22 cellular contexts compared by ENCODE assay signal in the genomic region with DNA sequence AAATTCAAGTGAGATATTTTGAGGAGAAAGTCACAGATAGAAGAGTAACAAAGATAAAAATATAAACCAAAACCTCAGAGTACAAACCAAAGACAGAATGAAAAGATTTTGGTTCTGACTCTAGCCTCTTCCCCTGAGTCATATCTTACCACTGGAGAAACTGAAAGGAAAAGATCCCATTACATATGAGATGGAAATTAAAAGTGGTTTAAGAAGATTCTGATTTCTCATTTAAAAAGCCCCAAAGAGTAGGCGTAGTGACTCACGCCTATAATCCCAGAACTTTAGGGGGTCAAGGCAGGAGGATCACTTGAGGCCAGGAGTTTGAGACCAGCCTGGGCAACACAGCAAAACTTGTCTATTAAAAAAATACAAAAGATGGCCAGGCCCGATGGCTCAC. TPM values are rescaled to one million over a fixed set of nuclear protein-coding genes. Genes with fewer than 3 reads are reported as not detected.
DNase-seq lines count a peak whose midpoint lies in the region; ATAC-seq, FAIRE-seq and TF ChIP-seq lines count a peak whose summit lies in the region.
"Had no signal": no experiment of that assay in that cellular context is flagged by ENCODE, and none has a peak within 500 bp of the region (broad histone marks: within the 10 kb centered on the region; RNA-seq: fewer than 3 reads in every experiment).

No MANE protein-coding gene starts in this region.

- TF ChIP-seq POLR2A in GM12878 (IDR thresholded peaks at IDR 0.05; ENCODE audit: low read depth, low read length) (no peak), body of pancreas (IDR thresholded peaks at IDR 0.05) (no peak)

- H3K9me2 ChIP-seq in MM.1S (replicated peaks; ENCODE audit: insufficient read depth, low read length) = no peaks in the 10 kb centered on the region

- no peaks in the 10 kb centered on the region for H3K36me3 Mint-ChIP-seq in osteocyte (ENCODE audit: unreplicated experiment)
- H3K36me3 Mint-ChIP-seq: mesothelial cell of epicardium had no signal

- WGBS in GM12878 (ENCODE audit: insufficient coverage, insufficient replicate concordance, low lambda C conversion rate, missing lambda C conversion rate) = 42% methylated on average over 3 of the region's 3 CpGs
- 83 to 87% methylated on average over 3 of the region's 3 CpGs for WGBS in body of pancreas, 2 donors

- no peaks in the 10 kb centered on the region; the same call in 1 of the 2 replicates for H3K4me1 ChIP-seq in MM.1S (ENCODE audit: low read length)
- H3K4me1 ChIP-seq in GM12878 (ENCODE audit: control insufficient read depth, insufficient read depth, low read length) = no peaks in the 10 kb centered on the region
- no peaks in the 10 kb centered on the region for H3K4me1 ChIP-seq in body of pancreas
- H3K4me1 ChIP-seq: adrenal gland had no signal

- RAD21 ChIA-PET in GM12878 (lab: Charles Lee; ENCODE audit: unreplicated experiment) = no interaction called here

- no peak for TF ChIP-seq CTCF in MM.1S (IDR thresholded peaks at IDR 0.05; ENCODE audit: low read length)
- no peak for TF ChIP-seq CTCF in GM12878 (IDR thresholded peaks at IDR 0.05 in 2 of 3, conservative IDR thresholded peaks at IDR 0.05 in 1 of 3; ENCODE audit: control insufficient read depth in 2 of 3, extremely low read depth in 1 of 3, insufficient read depth in 1 of 3, low read depth in 3 of 3, low read length in 3 of 3)
- TF ChIP-seq CTCF in osteocyte (IDR thresholded peaks at IDR 0.05) = no peak
- no peak for TF ChIP-seq CTCF in body of pancreas (IDR thresholded peaks at IDR 0.05)

- in situ Hi-C loops in GM12878 (cut with MboI) = no loop called here

- peak; percentile 77 to 79 for ATAC-seq in activated CD4-positive, CD25-positive, alpha-beta regulatory T cell treated with anti-CD3 and anti-CD28 coated beads, Interleukin-2, amount 50 U/mL, for 24 hours
- peak; percentile 58 for ATAC-seq in GM12878
- no peak for ATAC-seq in HG03432 (IDR thresholded peaks at IDR 0.05; ENCODE audit: unreplicated experiment)
- ATAC-seq in body of pancreas = no peak
- ATAC-seq: sciatic nerve had no signal

- H3K4me1 Mint-ChIP-seq in osteocyte (ENCODE audit: unreplicated experiment) = no peaks in the 10 kb centered on the region
- H3K4me1 Mint-ChIP-seq: mesothelial cell of epicardium had no signal

- no peak for TF ChIP-seq RAD21 in GM12878 (IDR thresholded peaks at IDR 0.05; ENCODE audit: insufficient read depth, low read depth, low read length)

- SMC1A ChIA-PET in GM12878 (lab: Charles Lee; ENCODE audit: uncharacterized antibody, unreplicated experiment) = no interaction called here

- H3K4me2 ChIP-seq in MM.1S (ENCODE audit: low read depth, low read length) (no peak overlapping the region), GM12878 (ENCODE audit: control insufficient read depth, insufficient read depth) (no peak overlapping the region; the same call in 1 of the 2 replicates)

- H3K9me3 Mint-ChIP-seq in osteocyte (ENCODE audit: unreplicated experiment) = peaks cover 5% of the 10 kb centered on the region

- H2AFZ ChIP-seq in MM.1S (ENCODE audit: low read length) (no peak overlapping the region), GM12878 (ENCODE audit: control insufficient read depth, low read depth, low read length) (no peak overlapping the region)

- H3K27me3 ChIP-seq in MM.1S (replicated peaks; ENCODE audit: insufficient read depth, low read length) (no peaks in the 10 kb centered on the region), GM12878 (replicated peaks in 1 of 2; ENCODE audit: control insufficient read depth in 2 of 2, insufficient read depth in 2 of 2, low read length in 1 of 2) (no peaks in the 10 kb centered on the region; a peak in 1 of 4 replicates), body of pancreas (no peaks in the 10 kb centered on the region)
- H3K27me3 ChIP-seq: adrenal gland had no signal

- no peak for TF ChIP-seq EP300 in GM12878 (IDR thresholded peaks at IDR 0.05; ENCODE audit: borderline replicate concordance in 1 of 2, control insufficient read depth in 1 of 2, low read depth in 2 of 2, low read length in 2 of 2)

- CTCF ChIA-PET in GM12878 (lab: Yijun Ruan, JAX) = no interaction called here

- no peak for FAIRE-seq in GM12878 (lab: Jason Lieb, UNC)
- FAIRE-seq: GM19239 had no signal

- H3K27ac ChIP-seq in MM.1S (ENCODE audit: low read length) (no peak overlapping the region), GM12878 (ENCODE audit: control insufficient read depth, insufficient read depth) (no peak overlapping the region), body of pancreas (no peak overlapping the region)
- H3K27ac ChIP-seq: 22Rv1, adrenal gland, neutrophil, SK-N-MC had no signal

- no peak overlapping the region for H3K4me3 ChIP-seq in MM.1S (ENCODE audit: low read length)
- H3K4me3 ChIP-seq in GM12878 = no peak overlapping the region
- no peak overlapping the region for H3K4me3 ChIP-seq in body of pancreas
- H3K4me3 ChIP-seq: adrenal gland, SK-N-MC had no signal

- H3K27me3 Mint-ChIP-seq in osteocyte (ENCODE audit: unreplicated experiment) = peaks cover 23% of the 10 kb centered on the region

- intact Hi-C loops in GM12878 (cut with micrococcal nuclease; ENCODE audit: unreplicated experiment) (no loop called here), body of pancreas (cut with DNase I) (no loop called here)

- H3K36me3 ChIP-seq in MM.1S (replicated peaks; ENCODE audit: insufficient read depth, low read length) = no peaks in the 10 kb centered on the region
- H3K36me3 ChIP-seq in GM12878 (ENCODE audit: control insufficient read depth in 2 of 2, insufficient read depth in 2 of 2, low read length in 1 of 2) = no peaks in the 10 kb centered on the region
- H3K36me3 ChIP-seq in body of pancreas (replicated peaks in 1 of 2; ENCODE audit: insufficient read depth in 1 of 2, low read depth in 2 of 2) = no peaks in the 10 kb centered on the region
- H3K36me3 ChIP-seq: adrenal gland, neutrophil had no signal

- H3K79me2 ChIP-seq in MM.1S (ENCODE audit: low read length) (no peaks in the 10 kb centered on the region), GM12878 (ENCODE audit: control insufficient read depth, insufficient read depth, low read length) (no peaks in the 10 kb centered on the region)

- H3K4me3 Mint-ChIP-seq in osteocyte (ENCODE audit: unreplicated experiment) = no peak overlapping the region
- H3K4me3 Mint-ChIP-seq: mesothelial cell of epicardium had no signal

- H3K9ac ChIP-seq in MM.1S (ENCODE audit: low read length) = no peak overlapping the region
- no peak overlapping the region for H3K9ac ChIP-seq in GM12878 (ENCODE audit: control insufficient read depth, insufficient read depth, low read length)

- no peak overlapping the region for H3K27ac Mint-ChIP-seq in osteocyte (ENCODE audit: unreplicated experiment)
- H3K27ac Mint-ChIP-seq: mesothelial cell of epicardium had no signal

- no peak for DNase-seq in activated CD4-positive, CD25-positive, alpha-beta regulatory T cell treated with anti-CD3 and anti-CD28 coated beads, Interleukin-2, amount 50 U/mL, for 72 hours
- peak; percentile 6 for DNase-seq in A172 (ENCODE audit: low spot score)
- peak; percentile 33 for DNase-seq in MM.1S
- DNase-seq in GM12878 (ENCODE audit: low read depth, low spot score) = peak; percentile 13
- DNase-seq in osteocyte (ENCODE audit: extremely low spot score, unreplicated experiment) = no peak
- no peak for DNase-seq in body of pancreas
- DNase-seq: adrenal gland; C1 segment of cervical spinal cord; effector memory CD4-positive, alpha-beta T cell; hypothalamus; NCI-H2029 treated with DMSO at 0.1 percent for 48 hours; NCI-H524 treated with DMSO at 0.1 percent for 48 hours; OCI-M1 had no signal

- no TSS peak for BruUV-seq in GM12878 (replicated peaks; lab: Mats Ljungman, UMichigan)

- H4K20me1 ChIP-seq in MM.1S (ENCODE audit: insufficient read depth, low read length) (no peaks in the 10 kb centered on the region), GM12878 (ENCODE audit: control insufficient read depth, insufficient read depth) (no peaks in the 10 kb centered on the region)

- H3K9me3 ChIP-seq in MM.1S (replicated peaks; ENCODE audit: insufficient read depth, low read length) (no peaks in the 10 kb centered on the region), GM12878 (replicated peaks; ENCODE audit: control insufficient read depth, insufficient read depth, low read length) (no peaks in the 10 kb centered on the region), body of pancreas (no peaks in the 10 kb centered on the region)
- H3K9me3 ChIP-seq: adrenal gland, neutrophil had no signal

- H3F3A ChIP-seq in MM.1S (ENCODE audit: insufficient read depth, low read length) = no peaks in the 10 kb centered on the region

- POLR2A ChIA-PET in GM12878 (lab: Charles Lee) = no interaction called here

RNA-seq across cellular contexts. Expression of a gene that starts 30.6 kb away (rescaled TPM):
- total RNA-seq in A172 (2014; rRNA removed; shearing (Covaris generic)) = not detected in 2 replicates
- total RNA-seq in GM12878 (2013; cell fraction: nucleolus; rRNA removed) = not detected in 2 replicates
- total RNA-seq in GM12878 (2014; rRNA removed) = not detected in 2 replicates
- not detected in 2 replicates for total RNA-seq in GM12878 (2014; rRNA removed; fragmentation: Illumina TruSeq; extraction: Trizol)
- not detected in 2 replicates for total RNA-seq in GM12878 (2021)
- not detected for polyA plus RNA-seq in GM12878 (2011; ENCODE audit: low read depth)
- polyA plus RNA-seq in GM12878 (2011; rRNA removed) = not detected in 2 replicates
- not detected in 2 replicates for polyA plus RNA-seq in GM12878 (2011; cell fraction: cytosol; rRNA removed)
- not detected in 2 replicates for polyA plus RNA-seq in GM12878 (2011; cell fraction: nucleus; rRNA removed)
- not detected in 2 replicates for polyA plus RNA-seq in GM12878 (2012)
- polyA plus RNA-seq in GM12878 (2014; fragmentation: Illumina TruSeq; extraction: Trizol) = not detected in 2 replicates
- not detected for polyA plus RNA-seq in GM12878 (2014; fragmentation: Nextera tagmentation; extraction: Ambion mirVana)
- polyA plus RNA-seq in GM12878 (2014; rRNA removed) = not detected in 2 replicates
- not detected for polyA plus RNA-seq in GM12878 (2016; fragmentation: Nextera tagmentation; extraction: Ambion mirVana)
- not detected in 2 replicates for polyA minus RNA-seq in GM12878 (2011; rRNA and poly(A)+ RNA removed)
- not detected in 2 replicates for polyA minus RNA-seq in GM12878 (2011; cell fraction: cytosol; rRNA and poly(A)+ RNA removed)
- not detected in 2 replicates for polyA minus RNA-seq in GM12878 (2011; cell fraction: nucleus; rRNA and poly(A)+ RNA removed)
- total RNA-seq in osteocyte = not detected in 2 replicates
- not detected for total RNA-seq in body of pancreas
- total RNA-seq: adrenal gland, mesothelial cell of epicardium, sciatic nerve, urinary bladder had no signal
- polyA plus RNA-seq: adrenal gland, urinary bladder had no signal

RNA-seq across cellular contexts. Expression of a gene that starts 38.9 kb away (rescaled TPM):
- total RNA-seq in A172 (2014; rRNA removed; shearing (Covaris generic)) = 3.0 TPM in 1 of 2 replicates, not detected in the other
- not detected in 2 replicates for total RNA-seq in GM12878 (2013; cell fraction: nucleolus; rRNA removed)
- total RNA-seq in GM12878 (2014; rRNA removed) = not detected in 2 replicates
- total RNA-seq in GM12878 (2014; rRNA removed; fragmentation: Illumina TruSeq; extraction: Trizol) = not detected in 2 replicates
- total RNA-seq in GM12878 (2021) = not detected in 2 replicates
- not detected for polyA plus RNA-seq in GM12878 (2011; ENCODE audit: low read depth)
- polyA plus RNA-seq in GM12878 (2011; rRNA removed) = not detected in 2 replicates
- polyA plus RNA-seq in GM12878 (2011; cell fraction: cytosol; rRNA removed) = not detected in 2 replicates
- polyA plus RNA-seq in GM12878 (2011; cell fraction: nucleus; rRNA removed) = 0.16 TPM in 1 of 2 replicates, not detected in the other
- polyA plus RNA-seq in GM12878 (2012) = not detected in 2 replicates
- 0.21 TPM in 1 of 2 replicates, not detected in the other for polyA plus RNA-seq in GM12878 (2014; fragmentation: Illumina TruSeq; extraction: Trizol)
- polyA plus RNA-seq in GM12878 (2014; fragmentation: Nextera tagmentation; extraction: Ambion mirVana) = not detected
- not detected in 2 replicates for polyA plus RNA-seq in GM12878 (2014; rRNA removed)
- under 1 TPM; 0.30 to 0.51 TPM for polyA plus RNA-seq in GM12878 (2016; fragmentation: Nextera tagmentation; extraction: Ambion mirVana)
- not detected in 2 replicates for polyA minus RNA-seq in GM12878 (2011; rRNA and poly(A)+ RNA removed)
- polyA minus RNA-seq in GM12878 (2011; cell fraction: cytosol; rRNA and poly(A)+ RNA removed) = not detected in 2 replicates
- polyA minus RNA-seq in GM12878 (2011; cell fraction: nucleus; rRNA and poly(A)+ RNA removed) = not detected in 2 replicates
- 0.91 TPM in 1 of 2 replicates, not detected in the other for total RNA-seq in osteocyte
- total RNA-seq in body of pancreas = not detected
- total RNA-seq: mesothelial cell of epicardium had no signal

RNA-seq across cellular contexts. Expression of a gene that starts 39.0 kb away (rescaled TPM):
- total RNA-seq in A172 (2014; rRNA removed; shearing (Covaris generic)) = 43.9 and 59.9 TPM in 2 replicates
- total RNA-seq in GM12878 (2013; cell fraction: nucleolus; rRNA removed) = 7.2 and 7.5 TPM in 2 replicates
- total RNA-seq in GM12878 (2014; rRNA removed) = 19.7 and 23.8 TPM in 2 replicates
- 16.4 and 19.8 TPM in 2 replicates for total RNA-seq in GM12878 (2014; rRNA removed; fragmentation: Illumina TruSeq; extraction: Trizol)
- 25.0 and 29.0 TPM in 2 replicates for total RNA-seq in GM12878 (2021)
- 10.3 TPM for polyA plus RNA-seq in GM12878 (2011; ENCODE audit: low read depth)
- 21.5 and 33.7 TPM in 2 replicates for polyA plus RNA-seq in GM12878 (2011; rRNA removed)
- 39.3 and 47.4 TPM in 2 replicates for polyA plus RNA-seq in GM12878 (2011; cell fraction: cytosol; rRNA removed)
- polyA plus RNA-seq in GM12878 (2011; cell fraction: nucleus; rRNA removed) = 24.3 and 25.6 TPM in 2 replicates
- 16.9 and 17.5 TPM in 2 replicates for polyA plus RNA-seq in GM12878 (2012)
- 28.8 and 35.4 TPM in 2 replicates for polyA plus RNA-seq in GM12878 (2014; fragmentation: Illumina TruSeq; extraction: Trizol)
- polyA plus RNA-seq in GM12878 (2014; fragmentation: Nextera tagmentation; extraction: Ambion mirVana) = 10 to 100 TPM in 1 of 2 experiments, 1 to 10 TPM in 1; 7.9 to 18.7 TPM
- polyA plus RNA-seq in GM12878 (2014; rRNA removed) = 46.2 and 46.7 TPM in 2 replicates
- polyA plus RNA-seq in GM12878 (2016; fragmentation: Nextera tagmentation; extraction: Ambion mirVana) = 10 to 100 TPM; 51.0 to 51.3 TPM
- 19.2 and 21.7 TPM in 2 replicates for polyA minus RNA-seq in GM12878 (2011; rRNA and poly(A)+ RNA removed)
- 12.4 and 15.0 TPM in 2 replicates for polyA minus RNA-seq in GM12878 (2011; cell fraction: cytosol; rRNA and poly(A)+ RNA removed)
- 5.2 and 9.7 TPM in 2 replicates for polyA minus RNA-seq in GM12878 (2011; cell fraction: nucleus; rRNA and poly(A)+ RNA removed)
- total RNA-seq in osteocyte = 23.2 and 30.0 TPM in 2 replicates
- total RNA-seq in body of pancreas = 10 to 100 TPM; 14.8 to 18.9 TPM

RNA-seq across cellular contexts. Expression of a gene that starts 47.9 kb away (rescaled TPM):
- total RNA-seq in A172 (2014; rRNA removed; shearing (Covaris generic)) = 0.98 TPM in 1 of 2 replicates, not detected in the other
- total RNA-seq in GM12878 (2013; cell fraction: nucleolus; rRNA removed) = not detected in 2 replicates
- not detected in 2 replicates for total RNA-seq in GM12878 (2014; rRNA removed)
- total RNA-seq in GM12878 (2014; rRNA removed; fragmentation: Illumina TruSeq; extraction: Trizol) = not detected in 2 replicates
- total RNA-seq in GM12878 (2021) = not detected in 2 replicates
- not detected for polyA plus RNA-seq in GM12878 (2011; ENCODE audit: low read depth)
- not detected in 2 replicates for polyA plus RNA-seq in GM12878 (2011; rRNA removed)
- polyA plus RNA-seq in GM12878 (2011; cell fraction: cytosol; rRNA removed) = not detected in 2 replicates
- polyA plus RNA-seq in GM12878 (2011; cell fraction: nucleus; rRNA removed) = not detected in 2 replicates
- polyA plus RNA-seq in GM12878 (2012) = not detected in 2 replicates
- polyA plus RNA-seq in GM12878 (2014; fragmentation: Illumina TruSeq; extraction: Trizol) = not detected in 2 replicates
- polyA plus RNA-seq in GM12878 (2014; fragmentation: Nextera tagmentation; extraction: Ambion mirVana) = not detected
- not detected in 2 replicates for polyA plus RNA-seq in GM12878 (2014; rRNA removed)
- not detected for polyA plus RNA-seq in GM12878 (2016; fragmentation: Nextera tagmentation; extraction: Ambion mirVana)
- not detected in 2 replicates for polyA minus RNA-seq in GM12878 (2011; rRNA and poly(A)+ RNA removed)
- not detected in 2 replicates for polyA minus RNA-seq in GM12878 (2011; cell fraction: cytosol; rRNA and poly(A)+ RNA removed)
- polyA minus RNA-seq in GM12878 (2011; cell fraction: nucleus; rRNA and poly(A)+ RNA removed) = not detected in 2 replicates
- not detected in 2 replicates for total RNA-seq in osteocyte
- total RNA-seq in body of pancreas = not detected
- total RNA-seq: adrenal gland, mesothelial cell of epicardium, sciatic nerve, urinary bladder had no signal
- polyA plus RNA-seq: adrenal gland had no signal

RNA-seq across cellular contexts. Expression of a gene that starts 50.9 kb away (rescaled TPM):
- not detected in 2 replicates for total RNA-seq in A172 (2014; rRNA removed; shearing (Covaris generic))
- not detected in 2 replicates for total RNA-seq in GM12878 (2013; cell fraction: nucleolus; rRNA removed)
- not detected in 2 replicates for total RNA-seq in GM12878 (2014; rRNA removed)
- total RNA-seq in GM12878 (2014; rRNA removed; fragmentation: Illumina TruSeq; extraction: Trizol) = not detected in 2 replicates
- not detected in 2 replicates for total RNA-seq in GM12878 (2021)
- polyA plus RNA-seq in GM12878 (2011; ENCODE audit: low read depth) = not detected
- polyA plus RNA-seq in GM12878 (2011; rRNA removed) = not detected in 2 replicates
- not detected in 2 replicates for polyA plus RNA-seq in GM12878 (2011; cell fraction: cytosol; rRNA removed)
- polyA plus RNA-seq in GM12878 (2011; cell fraction: nucleus; rRNA removed) = not detected in 2 replicates
- polyA plus RNA-seq in GM12878 (2012) = not detected in 2 replicates
- polyA plus RNA-seq in GM12878 (2014; fragmentation: Illumina TruSeq; extraction: Trizol) = not detected in 2 replicates
- polyA plus RNA-seq in GM12878 (2014; fragmentation: Nextera tagmentation; extraction: Ambion mirVana) = not detected
- not detected in 2 replicates for polyA plus RNA-seq in GM12878 (2014; rRNA removed)
- not detected for polyA plus RNA-seq in GM12878 (2016; fragmentation: Nextera tagmentation; extraction: Ambion mirVana)
- not detected in 2 replicates for polyA minus RNA-seq in GM12878 (2011; rRNA and poly(A)+ RNA removed)
- polyA minus RNA-seq in GM12878 (2011; cell fraction: cytosol; rRNA and poly(A)+ RNA removed) = not detected in 2 replicates
- polyA minus RNA-seq in GM12878 (2011; cell fraction: nucleus; rRNA and poly(A)+ RNA removed) = not detected in 2 replicates
- total RNA-seq in osteocyte = not detected in 2 replicates
- not detected for total RNA-seq in body of pancreas
- total RNA-seq: adrenal gland, mesothelial cell of epicardium, sciatic nerve had no signal
- polyA plus RNA-seq: adrenal gland had no signal

Comparison
In these comparisons a context has a peak if more than half of its experiments do, and no peak if none do; other contexts are left out.
1. ATAC-seq: peak in activated CD4-positive, CD25-positive, alpha-beta regulatory T cell treated with anti-CD3 and anti-CD28 coated beads, Interleukin-2, amount 50 U/mL, for 24 hours (2 of 2) and GM12878 (single experiment); none in HG03432 (single experiment) and body of pancreas (single experiment).
2. DNase-seq: peak in A172 (single experiment), MM.1S (single experiment) and GM12878 (single experiment); none in activated CD4-positive, CD25-positive, alpha-beta regulatory T cell treated with anti-CD3 and anti-CD28 coated beads, Interleukin-2, amount 50 U/mL, for 72 hours (single experiment), osteocyte (single experiment) and body of pancreas (0 of 4).